8 cellular contexts compared by ENCODE assay signal in genomic region chr7:105806592-105807266, GRCh38.
DNase-seq lines count a peak whose midpoint lies in the region; ATAC-seq, FAIRE-seq and TF ChIP-seq lines count a peak whose summit lies in the region.

No MANE protein-coding gene starts in this region.

- DNase-seq in SW 1271 (lab: John Stamatoyannopoulos, UW) (peak; percentile 20 to 48), mucosa of descending colon (no peak), urothelium cell line (ENCODE audit: low spot score) (peak; percentile 89), globus pallidus (ENCODE audit: low spot score) (no peak), KG1 (lab: John Stamatoyannopoulos, UW) (no peak)
- peak; percentile 76 for DNase-seq in activated naive CD8-positive, alpha-beta T cell treated with anti-CD3 and anti-CD28 coated beads for 36 hours

- peaks cover 6% of the 10 kb centered on the region for H3K4me1 ChIP-seq in mucosa of descending colon (ENCODE audit: low read depth)

- H3K36me3 ChIP-seq in mucosa of descending colon (ENCODE audit: low read depth), result no peaks in the 10 kb centered on the region

- no peak overlapping the region for H3K4me3 ChIP-seq in mucosa of descending colon

- no peaks in the 10 kb centered on the region for H3K27me3 Mint-ChIP-seq in activated naive CD8-positive, alpha-beta T cell treated with anti-CD3 and anti-CD28 coated beads for 36 hours

- peaks cover 64% of the 10 kb centered on the region for H3K4me1 Mint-ChIP-seq in activated naive CD8-positive, alpha-beta T cell treated with anti-CD3 and anti-CD28 coated beads for 36 hours

- TF ChIP-seq CTCF in mucosa of descending colon (IDR thresholded peaks at IDR 0.05), result no peak

- H3K4me3 Mint-ChIP-seq in activated naive CD8-positive, alpha-beta T cell treated with anti-CD3 and anti-CD28 coated beads for 36 hours, result no peak overlapping the region

- ATAC-seq in GM18499 (IDR thresholded peaks at IDR 0.05; ENCODE audit: insufficient read depth, unreplicated experiment), result peak; percentile 28
- peak; percentile 21 for ATAC-seq in HG02973 (IDR thresholded peaks at IDR 0.05; ENCODE audit: unreplicated experiment)
- ATAC-seq in mucosa of descending colon, result peak; percentile 80

- peaks cover 8% of the 10 kb centered on the region for H3K36me3 Mint-ChIP-seq in activated naive CD8-positive, alpha-beta T cell treated with anti-CD3 and anti-CD28 coated beads for 36 hours

- peak overlapping the region; percentile 84 for H3K27ac Mint-ChIP-seq in activated naive CD8-positive, alpha-beta T cell treated with anti-CD3 and anti-CD28 coated beads for 36 hours

- FAIRE-seq in urothelium cell line (lab: Jason Lieb, UNC), result no peak

- intact Hi-C loops in mucosa of descending colon (cut with DNase I, micrococcal nuclease), result no loop called here

- H3K9me3 Mint-ChIP-seq in activated naive CD8-positive, alpha-beta T cell treated with anti-CD3 and anti-CD28 coated beads for 36 hours, result peaks cover 4% of the 10 kb centered on the region

- H3K9me3 ChIP-seq in mucosa of descending colon, result no peaks in the 10 kb centered on the region

Comparison
In these comparisons a context has a peak if more than half of its experiments do, and no peak if none do; other contexts are left out.
1. ATAC-seq: peak in every context shown above with its lines; median percentile 80 in mucosa of descending colon; 28 in GM18499; 21 in HG02973.
2. DNase-seq: peak in SW 1271 (2 of 2), activated naive CD8-positive, alpha-beta T cell treated with anti-CD3 and anti-CD28 coated beads for 36 hours (single experiment) and urothelium cell line (single experiment); none in mucosa of descending colon (0 of 3), globus pallidus (single experiment) and KG1 (single experiment).